ENCODE assay signal across 9 cellular contexts in genomic region chr7:99379043-99379577, GRCh38. TPM values are rescaled to one million over a fixed set of nuclear protein-coding genes. Genes with fewer than 3 reads are reported as not detected.
DNase-seq lines count a peak whose midpoint lies in the region; ATAC-seq, FAIRE-seq and TF ChIP-seq lines count a peak whose summit lies in the region.
"Had no signal": no experiment of that assay in that cellular context is flagged by ENCODE, and none has a peak within 500 bp of the region (broad histone marks: within the 10 kb centered on the region; RNA-seq: fewer than 3 reads in every experiment).

No MANE protein-coding gene starts in this region.

- peak overlapping the region; percentile 96 for H3K4me2 ChIP-seq in GM12878 (ENCODE audit: control insufficient read depth, insufficient read depth)

- no peak for TF ChIP-seq RAD21 in GM12878 (IDR thresholded peaks at IDR 0.05; ENCODE audit: insufficient read depth, low read depth, low read length)

- 3% methylated on average over 7 of the region's 7 CpGs for WGBS in GM12878 (ENCODE audit: insufficient coverage, insufficient replicate concordance, low lambda C conversion rate, missing lambda C conversion rate)

- peak; percentile 69 for DNase-seq in activated CD8-positive, alpha-beta memory T cell treated with anti-CD3 and anti-CD28 coated beads, Interleukin-2, amount 10 ng/mL, durations not matched to agents 7 days and 5 days
- no peak for DNase-seq in activated CD8-positive, alpha-beta memory T cell treated with anti-CD3 and anti-CD28 coated beads for 24 hours
- peak; percentile 62 for DNase-seq in SK-MEL-5 (ENCODE audit: low read depth, low spot score)
- peak; percentile 68 for DNase-seq in GM12878 (ENCODE audit: low read depth, low spot score)
- DNase-seq in iPS-NIHi7 (ENCODE audit: extremely low spot score): peak; percentile 33
- peak; percentile 63 for DNase-seq in stimulated activated CD4-positive, alpha-beta T cell treated with anti-CD3 and anti-CD28 coated beads, Interleukin-15, amount 100 ng/mL, for 24 hours
- no peak for DNase-seq in middle frontal gyrus (ENCODE audit: extremely low spot score, low spot score)
- no peak for DNase-seq in NCI-H774 (lab: John Stamatoyannopoulos, UW)

- no peak for TF ChIP-seq CTCF in GM12878 (IDR thresholded peaks at IDR 0.05 in 2 of 3, conservative IDR thresholded peaks at IDR 0.05 in 1 of 3; ENCODE audit: control insufficient read depth in 2 of 3, extremely low read depth in 1 of 3, insufficient read depth in 1 of 3, low read depth in 3 of 3, low read length in 3 of 3)

- H3K9me3 ChIP-seq in GM12878 (replicated peaks; ENCODE audit: control insufficient read depth, insufficient read depth, low read length): no peaks in the 10 kb centered on the region

- no peaks in the 10 kb centered on the region for H3K9me3 Mint-ChIP-seq in activated CD8-positive, alpha-beta memory T cell treated with anti-CD3 and anti-CD28 coated beads, Interleukin-2, amount 10 ng/mL, durations not matched to agents 7 days and 5 days (ENCODE audit: low read depth)

- no peak for TF ChIP-seq EP300 in GM12878 (IDR thresholded peaks at IDR 0.05; ENCODE audit: borderline replicate concordance in 1 of 2, control insufficient read depth in 1 of 2, low read depth in 2 of 2, low read length in 2 of 2)

- SMC1A ChIA-PET in GM12878 (lab: Charles Lee; ENCODE audit: uncharacterized antibody, unreplicated experiment): interaction anchor here (0.8 to 2.7 kb wide), 2 partner anchors 29 to 94 kb away, joined by 3 to 20 read pairs; partner anchors contain the start of genes BUD31 and PDAP1

- RAD21 ChIA-PET in GM12878 (lab: Charles Lee; ENCODE audit: unreplicated experiment): interaction anchor here (0.6 to 2.3 kb wide), 3 partner anchors 28 to 111 kb away, joined by 5 to 15 read pairs (median 7); partner anchors contain the start of genes BUD31 and PDAP1

- H3K36me3 Mint-ChIP-seq in activated CD8-positive, alpha-beta memory T cell treated with anti-CD3 and anti-CD28 coated beads, Interleukin-2, amount 10 ng/mL, durations not matched to agents 7 days and 5 days: peaks cover 35% of the 10 kb centered on the region

- no peaks in the 10 kb centered on the region for H3K27me3 ChIP-seq in GM12878 (replicated peaks in 1 of 2; ENCODE audit: control insufficient read depth in 2 of 2, insufficient read depth in 2 of 2, low read length in 1 of 2)

- H2AFZ ChIP-seq in GM12878 (ENCODE audit: control insufficient read depth, low read depth, low read length): no peak overlapping the region

- no peaks in the 10 kb centered on the region for H3K27me3 Mint-ChIP-seq in activated CD8-positive, alpha-beta memory T cell treated with anti-CD3 and anti-CD28 coated beads, Interleukin-2, amount 10 ng/mL, durations not matched to agents 7 days and 5 days

- peak overlapping the region; percentile 64 for H3K4me3 ChIP-seq in GM12878

- peak; percentile 73 for FAIRE-seq in GM12878 (lab: Jason Lieb, UNC)
- FAIRE-seq: frontal cortex had no signal

- peaks cover 1 to 10% of the 10 kb centered on the region in 2 experiments for H3K36me3 ChIP-seq in GM12878 (ENCODE audit: control insufficient read depth in 2 of 2, insufficient read depth in 2 of 2, low read length in 1 of 2)

- no peak for ATAC-seq in activated CD8-positive, alpha-beta memory T cell treated with anti-CD3 and anti-CD28 coated beads, Interleukin-2, amount 10 ng/mL, durations not matched to agents 7 days and 5 days
- peak; percentile 36 for ATAC-seq in GM12878

- peaks cover 79% of the 10 kb centered on the region for H3K79me2 ChIP-seq in GM12878 (ENCODE audit: control insufficient read depth, insufficient read depth, low read length)

- H3K27ac Mint-ChIP-seq in activated CD8-positive, alpha-beta memory T cell treated with anti-CD3 and anti-CD28 coated beads, Interleukin-2, amount 10 ng/mL, durations not matched to agents 7 days and 5 days: peak overlapping the region; percentile 97

- POLR2A ChIA-PET in GM12878 (lab: Charles Lee): interaction anchor here (0.5 to 2.8 kb wide), 5 partner anchors 15 to 814 kb away, joined by 3 to 51 read pairs (median 4); partner anchors contain the start of genes BUD31 and PDAP1

- no peak; the same call in 1 of the 2 replicates for TF ChIP-seq POLR2A in GM12878 (IDR thresholded peaks at IDR 0.05; ENCODE audit: low read depth, low read length)

- H3K4me1 ChIP-seq in GM12878 (ENCODE audit: control insufficient read depth, insufficient read depth, low read length): peaks cover 45% of the 10 kb centered on the region

- in situ Hi-C loops in SK-MEL-5 (cut with HindIII; ENCODE audit: low pct_unique_long_range_greater_than_20kb, low sequenced_read_pairs) (no loop called here), GM12878 (cut with MboI) (no loop called here)

- H3K9ac ChIP-seq in GM12878 (ENCODE audit: control insufficient read depth, insufficient read depth, low read length): peak overlapping the region; percentile 95

- no TSS peak for BruUV-seq in GM12878 (replicated peaks; lab: Mats Ljungman, UMichigan)

- peak overlapping the region; percentile 100 for H3K27ac ChIP-seq in GM12878 (ENCODE audit: control insufficient read depth, insufficient read depth)

- H3K4me1 Mint-ChIP-seq in activated CD8-positive, alpha-beta memory T cell treated with anti-CD3 and anti-CD28 coated beads, Interleukin-2, amount 10 ng/mL, durations not matched to agents 7 days and 5 days: peaks cover 56% of the 10 kb centered on the region

- H3K4me3 Mint-ChIP-seq in activated CD8-positive, alpha-beta memory T cell treated with anti-CD3 and anti-CD28 coated beads, Interleukin-2, amount 10 ng/mL, durations not matched to agents 7 days and 5 days: peak overlapping the region; percentile 76

- intact Hi-C loops in GM12878 (cut with micrococcal nuclease; ENCODE audit: unreplicated experiment): no loop called here

- no peaks in the 10 kb centered on the region; the same call in 1 of the 2 replicates for H4K20me1 ChIP-seq in GM12878 (ENCODE audit: control insufficient read depth, insufficient read depth)

- CTCF ChIA-PET in activated CD8-positive, alpha-beta memory T cell treated with anti-CD3 and anti-CD28 coated beads, Interleukin-2, amount 10 ng/mL, durations not matched to agents 7 days and 5 days (lab: Charles Lee): interaction anchor here (0.8 to 1.1 kb wide), 3 partner anchors 14 to 1795 kb away, joined by 3 to 4 read pairs (median 3); partner anchors contain the start of genes BUD31 and PDAP1
- CTCF ChIA-PET in GM12878 (lab: Yijun Ruan, JAX): interaction anchor here (1.0 to 1.1 kb wide), 2 partner anchors 14 to 30 kb away, joined by 4 read pairs; partner anchors contain the start of genes BUD31 and PDAP1

RNA-seq across cellular contexts. Expression of gene ARPC1B, which starts 4.6 kb away (rescaled TPM):
- 100 to 1,000 TPM; 388 to 398 TPM for total RNA-seq in activated CD8-positive, alpha-beta memory T cell treated with anti-CD3 and anti-CD28 coated beads, Interleukin-2, amount 10 ng/mL, durations not matched to agents 7 days and 5 days
- 1,635 and 1,714 TPM in 2 replicates for total RNA-seq in SK-MEL-5 (2014; rRNA removed; shearing (Covaris generic))
- polyA plus RNA-seq in SK-MEL-5 (2015; cell fraction: cytosol; rRNA removed): 1,538 and 1,727 TPM in 2 replicates
- 452 and 485 TPM in 2 replicates for polyA plus RNA-seq in SK-MEL-5 (2015; cell fraction: nucleus; rRNA removed)
- total RNA-seq in GM12878 (2013; cell fraction: nucleolus; rRNA removed): 141 and 182 TPM in 2 replicates
- 719 and 762 TPM in 2 replicates for total RNA-seq in GM12878 (2014; rRNA removed)
- total RNA-seq in GM12878 (2014; rRNA removed; fragmentation: Illumina TruSeq; extraction: Trizol): 170 and 199 TPM in 2 replicates
- 368 and 403 TPM in 2 replicates for total RNA-seq in GM12878 (2021)
- polyA plus RNA-seq in GM12878 (2011; ENCODE audit: low read depth): 363 TPM
- 314 and 406 TPM in 2 replicates for polyA plus RNA-seq in GM12878 (2011; rRNA removed)
- 858 and 1,050 TPM in 2 replicates for polyA plus RNA-seq in GM12878 (2011; cell fraction: cytosol; rRNA removed)
- polyA plus RNA-seq in GM12878 (2011; cell fraction: nucleus; rRNA removed): 603 and 732 TPM in 2 replicates
- polyA plus RNA-seq in GM12878 (2012): 639 and 642 TPM in 2 replicates
- 91.0 and 148 TPM in 2 replicates for polyA plus RNA-seq in GM12878 (2014; fragmentation: Illumina TruSeq; extraction: Trizol)
- 100 to 1,000 TPM in 1 of 2 experiments, 10 to 100 TPM in 1; 14.1 to 135 TPM for polyA plus RNA-seq in GM12878 (2014; fragmentation: Nextera tagmentation; extraction: Ambion mirVana)
- polyA plus RNA-seq in GM12878 (2014; rRNA removed): 628 and 811 TPM in 2 replicates
- polyA plus RNA-seq in GM12878 (2016; fragmentation: Nextera tagmentation; extraction: Ambion mirVana): 100 to 1,000 TPM; 577 to 598 TPM
- 194 and 384 TPM in 2 replicates for polyA minus RNA-seq in GM12878 (2011; rRNA and poly(A)+ RNA removed)
- polyA minus RNA-seq in GM12878 (2011; cell fraction: cytosol; rRNA and poly(A)+ RNA removed): 199 and 205 TPM in 2 replicates
- 112 and 162 TPM in 2 replicates for polyA minus RNA-seq in GM12878 (2011; cell fraction: nucleus; rRNA and poly(A)+ RNA removed)

RNA-seq across cellular contexts. Expression of gene PDAP1, which starts 29.3 kb away (rescaled TPM):
- 100 to 1,000 TPM in 1 of 2 experiments, 10 to 100 TPM in 1; 94.7 to 128 TPM for total RNA-seq in activated CD8-positive, alpha-beta memory T cell treated with anti-CD3 and anti-CD28 coated beads, Interleukin-2, amount 10 ng/mL, durations not matched to agents 7 days and 5 days
- 54.2 and 55.6 TPM in 2 replicates for total RNA-seq in SK-MEL-5 (2014; rRNA removed; shearing (Covaris generic))
- polyA plus RNA-seq in SK-MEL-5 (2015; cell fraction: cytosol; rRNA removed): 92.5 and 106 TPM in 2 replicates
- polyA plus RNA-seq in SK-MEL-5 (2015; cell fraction: nucleus; rRNA removed): 17.8 and 18.4 TPM in 2 replicates
- total RNA-seq in GM12878 (2013; cell fraction: nucleolus; rRNA removed): 9.5 and 11.1 TPM in 2 replicates
- 35.9 and 37.8 TPM in 2 replicates for total RNA-seq in GM12878 (2014; rRNA removed)
- total RNA-seq in GM12878 (2014; rRNA removed; fragmentation: Illumina TruSeq; extraction: Trizol): 94.9 and 107 TPM in 2 replicates
- total RNA-seq in GM12878 (2021): 111 and 114 TPM in 2 replicates
- polyA plus RNA-seq in GM12878 (2011; ENCODE audit: low read depth): 68.1 TPM
- 30.5 and 48.4 TPM in 2 replicates for polyA plus RNA-seq in GM12878 (2011; rRNA removed)
- 28.5 and 38.4 TPM in 2 replicates for polyA plus RNA-seq in GM12878 (2011; cell fraction: cytosol; rRNA removed)
- polyA plus RNA-seq in GM12878 (2011; cell fraction: nucleus; rRNA removed): 19.5 and 39.0 TPM in 2 replicates
- 94.4 and 117 TPM in 2 replicates for polyA plus RNA-seq in GM12878 (2012)
- polyA plus RNA-seq in GM12878 (2014; fragmentation: Illumina TruSeq; extraction: Trizol): 132 and 200 TPM in 2 replicates
- 10 to 100 TPM in 1 of 2 experiments, 1 to 10 TPM in 1; 6.6 to 13.8 TPM for polyA plus RNA-seq in GM12878 (2014; fragmentation: Nextera tagmentation; extraction: Ambion mirVana)
- polyA plus RNA-seq in GM12878 (2014; rRNA removed): 60.6 and 76.4 TPM in 2 replicates
- polyA plus RNA-seq in GM12878 (2016; fragmentation: Nextera tagmentation; extraction: Ambion mirVana): 100 to 1,000 TPM in 1 of 2 experiments, 10 to 100 TPM in 1; 99.1 to 107 TPM
- polyA minus RNA-seq in GM12878 (2011; rRNA and poly(A)+ RNA removed): 10.3 and 46.3 TPM in 2 replicates
- polyA minus RNA-seq in GM12878 (2011; cell fraction: cytosol; rRNA and poly(A)+ RNA removed): 8.9 and 9.8 TPM in 2 replicates
- 2.7 and 8.7 TPM in 2 replicates for polyA minus RNA-seq in GM12878 (2011; cell fraction: nucleus; rRNA and poly(A)+ RNA removed)

RNA-seq across cellular contexts. Expression of gene BUD31, which starts 29.7 kb away (rescaled TPM):
- total RNA-seq in activated CD8-positive, alpha-beta memory T cell treated with anti-CD3 and anti-CD28 coated beads, Interleukin-2, amount 10 ng/mL, durations not matched to agents 7 days and 5 days: 100 to 1,000 TPM; 116 to 138 TPM
- 228 and 236 TPM in 2 replicates for total RNA-seq in SK-MEL-5 (2014; rRNA removed; shearing (Covaris generic))
- polyA plus RNA-seq in SK-MEL-5 (2015; cell fraction: cytosol; rRNA removed): 171 and 200 TPM in 2 replicates
- 55.9 and 60.6 TPM in 2 replicates for polyA plus RNA-seq in SK-MEL-5 (2015; cell fraction: nucleus; rRNA removed)
- 18.3 and 21.9 TPM in 2 replicates for total RNA-seq in GM12878 (2013; cell fraction: nucleolus; rRNA removed)
- total RNA-seq in GM12878 (2014; rRNA removed): 107 TPM in 2 replicates
- total RNA-seq in GM12878 (2014; rRNA removed; fragmentation: Illumina TruSeq; extraction: Trizol): 131 and 143 TPM in 2 replicates
- 108 and 134 TPM in 2 replicates for total RNA-seq in GM12878 (2021)
- polyA plus RNA-seq in GM12878 (2011; ENCODE audit: low read depth): 88.1 TPM
- polyA plus RNA-seq in GM12878 (2011; rRNA removed): 74.2 and 104 TPM in 2 replicates
- 78.9 and 85.9 TPM in 2 replicates for polyA plus RNA-seq in GM12878 (2011; cell fraction: cytosol; rRNA removed)
- 42.2 and 44.8 TPM in 2 replicates for polyA plus RNA-seq in GM12878 (2011; cell fraction: nucleus; rRNA removed)
- polyA plus RNA-seq in GM12878 (2012): 90.5 and 113 TPM in 2 replicates
- polyA plus RNA-seq in GM12878 (2014; fragmentation: Illumina TruSeq; extraction: Trizol): 185 and 257 TPM in 2 replicates
- 100 to 1,000 TPM; 125 to 127 TPM for polyA plus RNA-seq in GM12878 (2014; fragmentation: Nextera tagmentation; extraction: Ambion mirVana)
- 112 and 118 TPM in 2 replicates for polyA plus RNA-seq in GM12878 (2014; rRNA removed)
- 100 to 1,000 TPM; 301 to 317 TPM for polyA plus RNA-seq in GM12878 (2016; fragmentation: Nextera tagmentation; extraction: Ambion mirVana)
- polyA minus RNA-seq in GM12878 (2011; rRNA and poly(A)+ RNA removed): 41.5 and 60.5 TPM in 2 replicates
- 21.0 and 24.6 TPM in 2 replicates for polyA minus RNA-seq in GM12878 (2011; cell fraction: cytosol; rRNA and poly(A)+ RNA removed)
- 12.0 and 18.1 TPM in 2 replicates for polyA minus RNA-seq in GM12878 (2011; cell fraction: nucleus; rRNA and poly(A)+ RNA removed)

RNA-seq across cellular contexts. Expression of gene ARPC1A, which starts 53.4 kb away (rescaled TPM):
- 10 to 100 TPM; 53.2 to 56.3 TPM for total RNA-seq in activated CD8-positive, alpha-beta memory T cell treated with anti-CD3 and anti-CD28 coated beads, Interleukin-2, amount 10 ng/mL, durations not matched to agents 7 days and 5 days
- total RNA-seq in SK-MEL-5 (2014; rRNA removed; shearing (Covaris generic)): 317 and 342 TPM in 2 replicates
- 334 and 392 TPM in 2 replicates for polyA plus RNA-seq in SK-MEL-5 (2015; cell fraction: cytosol; rRNA removed)
- polyA plus RNA-seq in SK-MEL-5 (2015; cell fraction: nucleus; rRNA removed): 108 and 117 TPM in 2 replicates
- 20.4 and 22.1 TPM in 2 replicates for total RNA-seq in GM12878 (2013; cell fraction: nucleolus; rRNA removed)
- total RNA-seq in GM12878 (2014; rRNA removed) (60.3 and 72.2 TPM in 2 replicates), GM12878 (2014; rRNA removed; fragmentation: Illumina TruSeq; extraction: Trizol) (55.8 and 56.6 TPM in 2 replicates), GM12878 (2021) (71.6 and 81.4 TPM in 2 replicates)
- 43.8 TPM for polyA plus RNA-seq in GM12878 (2011; ENCODE audit: low read depth)
- polyA plus RNA-seq in GM12878 (2011; rRNA removed) (26.4 and 42.3 TPM in 2 replicates), GM12878 (2014; fragmentation: Illumina TruSeq; extraction: Trizol) (53.6 and 72.1 TPM in 2 replicates), GM12878 (2014; fragmentation: Nextera tagmentation; extraction: Ambion mirVana) (100 to 1,000 TPM; 102 to 103 TPM), GM12878 (2014; rRNA removed) (52.1 and 58.1 TPM in 2 replicates), GM12878 (2016; fragmentation: Nextera tagmentation; extraction: Ambion mirVana) (100 to 1,000 TPM; 136 to 152 TPM)
- 66.1 and 67.0 TPM in 2 replicates for polyA plus RNA-seq in GM12878 (2011; cell fraction: cytosol; rRNA removed)
- 46.8 and 50.3 TPM in 2 replicates for polyA plus RNA-seq in GM12878 (2011; cell fraction: nucleus; rRNA removed)
- 46.8 and 51.9 TPM in 2 replicates for polyA plus RNA-seq in GM12878 (2012)
- polyA minus RNA-seq in GM12878 (2011; rRNA and poly(A)+ RNA removed): 48.4 and 52.9 TPM in 2 replicates
- 15.5 and 18.6 TPM in 2 replicates for polyA minus RNA-seq in GM12878 (2011; cell fraction: cytosol; rRNA and poly(A)+ RNA removed)
- polyA minus RNA-seq in GM12878 (2011; cell fraction: nucleus; rRNA and poly(A)+ RNA removed): 17.2 and 29.0 TPM in 2 replicates

RNA-seq across cellular contexts. Expression of gene PTCD1, which starts 59.5 kb away (rescaled TPM):
- 1 to 10 TPM; 5.8 to 8.9 TPM for total RNA-seq in activated CD8-positive, alpha-beta memory T cell treated with anti-CD3 and anti-CD28 coated beads, Interleukin-2, amount 10 ng/mL, durations not matched to agents 7 days and 5 days
- 17.4 and 18.4 TPM in 2 replicates for total RNA-seq in SK-MEL-5 (2014; rRNA removed; shearing (Covaris generic))
- polyA plus RNA-seq in SK-MEL-5 (2015; cell fraction: cytosol; rRNA removed): 16.5 and 21.2 TPM in 2 replicates
- polyA plus RNA-seq in SK-MEL-5 (2015; cell fraction: nucleus; rRNA removed): 15.8 and 20.4 TPM in 2 replicates
- 8.8 and 19.1 TPM in 2 replicates for total RNA-seq in GM12878 (2013; cell fraction: nucleolus; rRNA removed)
- 8.2 and 9.7 TPM in 2 replicates for total RNA-seq in GM12878 (2014; rRNA removed)
- 3.3 and 4.5 TPM in 2 replicates for total RNA-seq in GM12878 (2014; rRNA removed; fragmentation: Illumina TruSeq; extraction: Trizol)
- 6.2 and 8.8 TPM in 2 replicates for total RNA-seq in GM12878 (2021)
- 2.4 TPM for polyA plus RNA-seq in GM12878 (2011; ENCODE audit: low read depth)
- polyA plus RNA-seq in GM12878 (2011; rRNA removed): 3.0 and 4.2 TPM in 2 replicates
- 4.4 and 6.9 TPM in 2 replicates for polyA plus RNA-seq in GM12878 (2011; cell fraction: cytosol; rRNA removed)
- 9.9 and 10.2 TPM in 2 replicates for polyA plus RNA-seq in GM12878 (2011; cell fraction: nucleus; rRNA removed)
- 4.4 and 5.9 TPM in 2 replicates for polyA plus RNA-seq in GM12878 (2012)
- polyA plus RNA-seq in GM12878 (2014; fragmentation: Illumina TruSeq; extraction: Trizol): 0.78 and 1.9 TPM in 2 replicates
- under 1 TPM; 0.26 to 0.42 TPM for polyA plus RNA-seq in GM12878 (2014; fragmentation: Nextera tagmentation; extraction: Ambion mirVana)
- polyA plus RNA-seq in GM12878 (2014; rRNA removed): 7.6 and 8.7 TPM in 2 replicates
- polyA plus RNA-seq in GM12878 (2016; fragmentation: Nextera tagmentation; extraction: Ambion mirVana): 1 to 10 TPM; 5.6 to 5.9 TPM
- 2.8 and 6.6 TPM in 2 replicates for polyA minus RNA-seq in GM12878 (2011; rRNA and poly(A)+ RNA removed)
- polyA minus RNA-seq in GM12878 (2011; cell fraction: cytosol; rRNA and poly(A)+ RNA removed): 1.2 and 1.7 TPM in 2 replicates
- 3.0 and 4.6 TPM in 2 replicates for polyA minus RNA-seq in GM12878 (2011; cell fraction: nucleus; rRNA and poly(A)+ RNA removed)

Comparison
In these comparisons a context has a peak if more than half of its experiments do, and no peak if none do; other contexts are left out.
1. DNase-seq: peak in activated CD8-positive, alpha-beta memory T cell treated with anti-CD3 and anti-CD28 coated beads, Interleukin-2, amount 10 ng/mL, durations not matched to agents 7 days and 5 days (single experiment), SK-MEL-5 (single experiment), GM12878 (single experiment), iPS-NIHi7 (single experiment) and stimulated activated CD4-positive, alpha-beta T cell treated with anti-CD3 and anti-CD28 coated beads, Interleukin-15, amount 100 ng/mL, for 24 hours (single experiment); none in activated CD8-positive, alpha-beta memory T cell treated with anti-CD3 and anti-CD28 coated beads for 24 hours (single experiment), middle frontal gyrus (single experiment) and NCI-H774 (single experiment).